ENCODE assay signal across 8 cellular contexts in genomic region chr9:129885670-129886106, GRCh38. TPM values are rescaled to one million over a fixed set of nuclear protein-coding genes. Genes with fewer than 3 reads are reported as not detected.
DNase-seq lines count a peak whose midpoint lies in the region; ATAC-seq and TF ChIP-seq lines count a peak whose summit lies in the region.

No MANE protein-coding gene starts in this region.

- POLR2A ChIA-PET in activated CD4-positive, alpha-beta memory T cell treated with anti-CD3 and anti-CD28 coated beads, Interleukin-2, amount 10 ng/mL, durations not matched to agents 7 days and 5 days (lab: Charles Lee) = interaction anchor here (0.7 to 14.4 kb wide), 30 partner anchors 9 to 243 kb away, joined by 3 to 403 read pairs (median 5); partner anchors contain the start of genes C9orf78, FNBP1, TOR1A and USP20

- H3K4me3 ChIP-seq in GM12875 (ENCODE audit: low read depth, low read length) (peak overlapping the region; percentile 44), duodenal mucosa (ENCODE audit: low read depth in 1 of 2, low read length in 2 of 2) (peak overlapping the region; percentile 59 to 88), lung (no peak overlapping the region)

- peak overlapping the region; percentile 80 for H3K4me3 Mint-ChIP-seq in activated CD4-positive, alpha-beta memory T cell treated with anti-CD3 and anti-CD28 coated beads, Interleukin-2, amount 10 ng/mL, durations not matched to agents 7 days and 5 days

- H3K9ac ChIP-seq in duodenal mucosa (ENCODE audit: low read depth in 1 of 2, low read length in 2 of 2) = peak overlapping the region; percentile 45 to 71

- H3K9me3 Mint-ChIP-seq in activated CD4-positive, alpha-beta memory T cell treated with anti-CD3 and anti-CD28 coated beads, Interleukin-2, amount 10 ng/mL, durations not matched to agents 7 days and 5 days = no peaks in the 10 kb centered on the region

- ATAC-seq in HG03135 (IDR thresholded peaks at IDR 0.05; ENCODE audit: unreplicated experiment) (peak; percentile 20), lung (ENCODE audit: insufficient read depth, low FRiP score) (peak; percentile 93)

- DNase-seq in NCI-H774 (lab: John Stamatoyannopoulos, UW) (peak; percentile 94), lung (ENCODE audit: low spot score) (peak; percentile 94), cortex of kidney (lab: John Stamatoyannopoulos, UW) (no peak)
- DNase-seq in activated CD4-positive, alpha-beta memory T cell treated with anti-CD3 and anti-CD28 coated beads, Interleukin-2, amount 10 ng/mL, durations not matched to agents 7 days and 5 days = peak; percentile 94
- DNase-seq in stimulated activated CD4-positive, alpha-beta T cell treated with anti-CD3 and anti-CD28 coated beads, Interleukin-4, amount 100 ng/mL, for 48 hours (ENCODE audit: low read depth in 2 of 2) = peak; percentile 88 to 93

- peak overlapping the region; percentile 78 for H3K27ac ChIP-seq in duodenal mucosa (ENCODE audit: low read depth, low read length)
- H3K27ac ChIP-seq in lung (ENCODE audit: low read depth in 1 of 2, low read length in 1 of 2) = peak overlapping the region; percentile 27 to 85

- H3K36me3 Mint-ChIP-seq in activated CD4-positive, alpha-beta memory T cell treated with anti-CD3 and anti-CD28 coated beads, Interleukin-2, amount 10 ng/mL, durations not matched to agents 7 days and 5 days (ENCODE audit: low read depth) = peaks cover 50% of the 10 kb centered on the region

- H3K27me3 ChIP-seq in duodenal mucosa (ENCODE audit: control insufficient read depth in 1 of 2, insufficient read depth in 2 of 2, low read length in 2 of 2) = peaks cover 4 to 8% of the 10 kb centered on the region in 2 donors
- H3K27me3 ChIP-seq in lung (ENCODE audit: control insufficient read depth, insufficient read depth) = no peaks in the 10 kb centered on the region

- no peaks in the 10 kb centered on the region for H3K27me3 Mint-ChIP-seq in activated CD4-positive, alpha-beta memory T cell treated with anti-CD3 and anti-CD28 coated beads, Interleukin-2, amount 10 ng/mL, durations not matched to agents 7 days and 5 days

- peaks cover 34 to 42% of the 10 kb centered on the region in 2 donors for H3K4me1 ChIP-seq in duodenal mucosa (ENCODE audit: control insufficient read depth in 1 of 2, insufficient read depth in 2 of 2, low read length in 2 of 2)
- H3K4me1 ChIP-seq in lung (ENCODE audit: control insufficient read depth in 2 of 2, insufficient read depth in 2 of 2, low read length in 2 of 2) = peaks cover 5 to 7% of the 10 kb centered on the region in 2 donors

- WGBS in lung, 2 donors = 0% methylated on average over 27 of the region's 27 CpGs

- CTCF ChIA-PET in activated CD4-positive, alpha-beta memory T cell treated with anti-CD3 and anti-CD28 coated beads, Interleukin-2, amount 10 ng/mL, durations not matched to agents 7 days and 5 days (lab: Charles Lee) = interaction anchor here (0.7 to 3.1 kb wide), 32 partner anchors 9 to 221 kb away, joined by 3 to 27 read pairs (median 6); partner anchors contain the start of genes C9orf78, GPR107 and USP20

- no peaks in the 10 kb centered on the region for H3K9me3 ChIP-seq in duodenal mucosa (ENCODE audit: control insufficient read depth in 1 of 2, low read length in 2 of 2)
- no peaks in the 10 kb centered on the region for H3K9me3 ChIP-seq in lung (ENCODE audit: control insufficient read depth in 2 of 2, insufficient read depth in 1 of 2, low read length in 1 of 2)

- TF ChIP-seq CTCF in GM12875 (IDR thresholded peaks at IDR 0.05; ENCODE audit: borderline replicate concordance, insufficient read depth, low read depth, low read length) = peak; percentile 95
- peak; percentile 95 for TF ChIP-seq CTCF in lung (IDR thresholded peaks at IDR 0.05; ENCODE audit: control extremely low read depth, extremely low read depth)

- peaks cover 62% of the 10 kb centered on the region for H3K4me1 Mint-ChIP-seq in activated CD4-positive, alpha-beta memory T cell treated with anti-CD3 and anti-CD28 coated beads, Interleukin-2, amount 10 ng/mL, durations not matched to agents 7 days and 5 days

- H3K36me3 ChIP-seq in duodenal mucosa (ENCODE audit: control insufficient read depth in 1 of 2, insufficient read depth in 2 of 2, low read length in 2 of 2) (peaks cover 0 to 18% of the 10 kb centered on the region in 2 donors), lung (ENCODE audit: control insufficient read depth in 2 of 2, insufficient read depth in 2 of 2, low read length in 2 of 2) (peaks cover under 1 to 17% of the 10 kb centered on the region in 2 donors)

- peak overlapping the region; percentile 100 for H3K27ac Mint-ChIP-seq in activated CD4-positive, alpha-beta memory T cell treated with anti-CD3 and anti-CD28 coated beads, Interleukin-2, amount 10 ng/mL, durations not matched to agents 7 days and 5 days

RNA-seq across cellular contexts. Expression of gene USP20, which starts 50.4 kb away (rescaled TPM):
- total RNA-seq in activated CD4-positive, alpha-beta memory T cell treated with anti-CD3 and anti-CD28 coated beads, Interleukin-2, amount 10 ng/mL, durations not matched to agents 7 days and 5 days = 10 to 100 TPM; 86.4 to 87.6 TPM
- total RNA-seq in lung = 10 to 100 TPM; 22.0 to 24.1 TPM
- 10 to 100 TPM; 15.7 to 20.9 TPM for polyA plus RNA-seq in lung

RNA-seq across cellular contexts. Expression of gene C9orf78, which starts 50.6 kb away (rescaled TPM):
- 10 to 100 TPM; 61.6 to 66.2 TPM for total RNA-seq in activated CD4-positive, alpha-beta memory T cell treated with anti-CD3 and anti-CD28 coated beads, Interleukin-2, amount 10 ng/mL, durations not matched to agents 7 days and 5 days
- total RNA-seq in lung = 10 to 100 TPM; 28.3 to 34.4 TPM
- 10 to 100 TPM; 37.1 to 57.9 TPM for polyA plus RNA-seq in lung
